ENCODE assay signal across 8 cellular contexts in genomic region chr10:46787321-46787615, GRCh38.
DNase-seq lines count a peak whose midpoint lies in the region; ATAC-seq and TF ChIP-seq lines count a peak whose summit lies in the region.

No MANE protein-coding gene starts in this region.

- H3K4me1 ChIP-seq in heart left ventricle, result peaks cover 0 to 7% (median 0%) of the 10 kb centered on the region in 12 donors

- H3K4me3 ChIP-seq in NB4 (ENCODE audit: low read depth, low read length) (peak overlapping the region; percentile 84), heart left ventricle (peak overlapping the region; percentile 56 to 89 (median 68))

- TF ChIP-seq POLR2A in NB4 (IDR thresholded peaks at IDR 0.05; ENCODE audit: extremely low read depth, insufficient read length), result no peak
- no peak for TF ChIP-seq POLR2A in heart left ventricle (IDR thresholded peaks at IDR 0.05)

- no peaks in the 10 kb centered on the region for H3K36me3 Mint-ChIP-seq in CD4-positive, alpha-beta T cell (ENCODE audit: low read depth)
- H3K36me3 Mint-ChIP-seq in activated naive CD8-positive, alpha-beta T cell treated with anti-CD3 and anti-CD28 coated beads for 36 hours, result no peaks in the 10 kb centered on the region

- intact Hi-C loops in CD4-positive, alpha-beta T cell (cut with DNase I, micrococcal nuclease), result no loop called here
- intact Hi-C loops in heart left ventricle (cut with DNase I), result no loop called here

- H3K36me3 ChIP-seq in heart left ventricle, result peaks cover 0 to 15% (median 0%) of the 10 kb centered on the region in 9 donors

- no peaks in the 10 kb centered on the region for H3K27me3 Mint-ChIP-seq in CD4-positive, alpha-beta T cell
- H3K27me3 Mint-ChIP-seq in activated naive CD8-positive, alpha-beta T cell treated with anti-CD3 and anti-CD28 coated beads for 36 hours, result peaks cover 8% of the 10 kb centered on the region

- peak; percentile 65 for ATAC-seq in CD4-positive, alpha-beta T cell (ENCODE audit: poor library complexity)
- ATAC-seq in heart left ventricle, result peak; percentile 11 to 70 (median 44)

- H3K27ac ChIP-seq in CD4-positive, alpha-beta T cell (ENCODE audit: low read depth, low read length), result no peak overlapping the region
- H3K27ac ChIP-seq in heart left ventricle, result peak overlapping the region in 9 of 12 donors; percentile 23 to 80 (median 69)

- WGBS in heart left ventricle, 4 donors, result 10 to 15% (median 14%) methylated on average over 4 to 6 of the region's 6 CpGs

- H3K9me3 Mint-ChIP-seq in CD4-positive, alpha-beta T cell, result no peaks in the 10 kb centered on the region
- H3K9me3 Mint-ChIP-seq in activated naive CD8-positive, alpha-beta T cell treated with anti-CD3 and anti-CD28 coated beads for 36 hours, result no peaks in the 10 kb centered on the region

- H3K27me3 ChIP-seq in CD4-positive, alpha-beta T cell (ENCODE audit: control insufficient read depth, insufficient read depth, low read length), result no peaks in the 10 kb centered on the region
- H3K27me3 ChIP-seq in heart left ventricle, result no peaks in the 10 kb centered on the region

- H3K9me3 ChIP-seq in CD4-positive, alpha-beta T cell (ENCODE audit: control insufficient read depth, low read length), result no peaks in the 10 kb centered on the region
- no peaks in the 10 kb centered on the region for H3K9me3 ChIP-seq in heart left ventricle

- POLR2A ChIA-PET in CD4-positive, alpha-beta T cell (lab: Charles Lee), result no interaction called here

- TF ChIP-seq CTCF in CD4-positive, alpha-beta T cell (IDR thresholded peaks at IDR 0.05), result no peak
- TF ChIP-seq CTCF in GM20000 (IDR thresholded peaks at IDR 0.05; ENCODE audit: extremely low read depth, missing control alignments), result peak; percentile 29
- no peak for TF ChIP-seq CTCF in NB4 (IDR thresholded peaks at IDR 0.05; ENCODE audit: low read depth, low read length)
- peak in 2 of 12 donors; percentile 20 to 31 for TF ChIP-seq CTCF in heart left ventricle (IDR thresholded peaks at IDR 0.05)

- peak overlapping the region; percentile 95 for H3K4me3 Mint-ChIP-seq in CD4-positive, alpha-beta T cell
- H3K4me3 Mint-ChIP-seq in activated naive CD8-positive, alpha-beta T cell treated with anti-CD3 and anti-CD28 coated beads for 36 hours, result peak overlapping the region; percentile 85

- CTCF ChIA-PET in CD4-positive, alpha-beta T cell (lab: Charles Lee), result no interaction called here

- peak overlapping the region; percentile 35 for H3K27ac Mint-ChIP-seq in CD4-positive, alpha-beta T cell
- H3K27ac Mint-ChIP-seq in activated naive CD8-positive, alpha-beta T cell treated with anti-CD3 and anti-CD28 coated beads for 36 hours, result no peak overlapping the region

- peaks cover 5% of the 10 kb centered on the region for H3K4me1 Mint-ChIP-seq in CD4-positive, alpha-beta T cell (ENCODE audit: low read depth)
- peaks cover 3% of the 10 kb centered on the region for H3K4me1 Mint-ChIP-seq in activated naive CD8-positive, alpha-beta T cell treated with anti-CD3 and anti-CD28 coated beads for 36 hours

- peak in 3 of 10 experiments; percentile 9 to 17 (median 11) for DNase-seq in CD4-positive, alpha-beta T cell
- peak; percentile 6 for DNase-seq in GM20000 (ENCODE audit: low spot score)
- DNase-seq in NB4 (ENCODE audit: low read depth), result peak; percentile 48
- DNase-seq in activated naive CD8-positive, alpha-beta T cell treated with anti-CD3 and anti-CD28 coated beads for 36 hours, result peak; percentile 28
- DNase-seq in heart left ventricle, result peak in 1 of 5 donors; percentile 11
- DNase-seq in pons (ENCODE audit: low spot score), result peak; percentile 89
- no peak for DNase-seq in GM19240 (ENCODE audit: insufficient read length, low spot score)
- no peak for DNase-seq in DMS153 treated with DMSO at 0.1 percent for 48 hours (lab: John Stamatoyannopoulos, UW; ENCODE audit: unreplicated experiment)

Comparison
In these comparisons a context has a peak if more than half of its experiments do, and no peak if none do; other contexts are left out.
1. DNase-seq: peak in GM20000 (single experiment), NB4 (single experiment), activated naive CD8-positive, alpha-beta T cell treated with anti-CD3 and anti-CD28 coated beads for 36 hours (single experiment) and pons (single experiment); none in GM19240 (single experiment) and DMS153 treated with DMSO at 0.1 percent for 48 hours (single experiment).